In the genomic region with DNA sequence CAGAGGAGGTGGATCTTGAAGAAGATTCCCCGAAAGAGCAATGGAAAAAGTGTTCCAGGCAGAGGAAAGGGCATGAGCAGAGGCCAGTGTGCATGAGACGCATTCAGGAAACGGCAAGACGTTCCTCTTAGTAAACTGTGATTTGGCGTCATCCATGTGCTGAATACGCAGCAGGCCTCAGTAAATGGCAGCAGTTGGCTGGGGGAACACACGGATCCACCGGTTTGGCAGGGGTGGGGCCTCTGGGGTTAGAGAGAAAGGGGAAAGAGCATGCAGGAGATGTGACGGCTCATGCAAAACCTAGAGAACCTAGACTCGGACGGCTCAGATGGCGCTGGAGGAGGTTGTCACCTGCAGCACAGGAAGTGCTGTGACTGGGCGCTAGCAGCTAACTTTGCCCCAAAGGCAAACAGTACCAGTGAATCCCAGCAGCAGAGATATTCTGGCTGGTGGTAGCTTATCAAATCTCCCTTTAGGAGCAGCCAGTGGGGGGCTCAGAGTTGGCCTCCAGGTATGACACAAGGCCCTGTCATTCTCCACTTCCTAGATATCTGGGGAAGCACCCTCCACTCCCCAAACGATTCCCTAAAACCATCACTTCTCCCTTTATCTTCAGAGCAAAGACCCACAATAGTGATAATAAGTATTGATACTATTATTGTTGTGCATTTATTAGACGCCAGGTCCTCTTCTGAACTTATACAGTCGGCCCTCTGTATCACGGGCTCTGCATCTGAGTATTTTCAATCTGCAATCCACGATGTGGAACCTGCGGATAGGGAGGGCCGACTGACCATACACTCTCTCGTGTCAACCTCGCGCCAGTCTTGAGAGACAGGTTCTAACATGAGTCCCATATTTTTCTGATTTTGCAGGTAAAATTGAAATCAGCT, we compare ENCODE assay signal across 9 cellular contexts. TPM values are rescaled to one million over a fixed set of nuclear protein-coding genes. Genes with fewer than 3 reads are reported as not detected.
DNase-seq lines count a peak whose midpoint lies in the region; ATAC-seq, FAIRE-seq and TF ChIP-seq lines count a peak whose summit lies in the region.
"Had no signal": no experiment of that assay in that cellular context is flagged by ENCODE, and none has a peak within 500 bp of the region (broad histone marks: within the 10 kb centered on the region; RNA-seq: fewer than 3 reads in every experiment).

No MANE protein-coding gene starts in this region.

- no peak overlapping the region for H3K4me3 ChIP-seq in skin epidermis

- peak overlapping the region in 15 of 21 experiments; percentile 13 to 88 (median 61) for H3K27ac ChIP-seq in skin epidermis

- H3K27ac Mint-ChIP-seq in T-cell, result peak overlapping the region; percentile 96 to 98
- peak overlapping the region; percentile 99 for H3K27ac Mint-ChIP-seq in activated naive CD4-positive, alpha-beta T cell treated with anti-CD3 and anti-CD28 coated beads, Interleukin-2, amount 50 U/mL, for 24 hours

- no peaks in the 10 kb centered on the region for H3K27me3 Mint-ChIP-seq in T-cell
- H3K27me3 Mint-ChIP-seq in activated naive CD4-positive, alpha-beta T cell treated with anti-CD3 and anti-CD28 coated beads, Interleukin-2, amount 50 U/mL, for 24 hours, result no peaks in the 10 kb centered on the region

- POLR2A ChIA-PET in T-cell (lab: Charles Lee), result interaction anchor here in 1 of 2 donors (1.0 kb wide), 1 partner anchor 13 kb away, joined by 3 read pairs; no protein-coding TSS in a partner anchor

- DNase-seq in GM12891 (ENCODE audit: insufficient read length, low spot score) (no peak), T-cell (peak; percentile 51 to 95 (median 85)), NCI-H1694 (lab: John Stamatoyannopoulos, UW) (no peak), HTR-8/SVneo (ENCODE audit: insufficient read length, low spot score) (no peak), retina (no peak)

- H3K4me1 Mint-ChIP-seq in T-cell, result peaks cover 96 to 99% (median 97%) of the 10 kb centered on the region in 3 donors
- peaks cover 97% of the 10 kb centered on the region for H3K4me1 Mint-ChIP-seq in activated naive CD4-positive, alpha-beta T cell treated with anti-CD3 and anti-CD28 coated beads, Interleukin-2, amount 50 U/mL, for 24 hours

- peak overlapping the region; percentile 80 to 98 (median 80) for H3K4me3 Mint-ChIP-seq in T-cell
- peak overlapping the region; percentile 91 for H3K4me3 Mint-ChIP-seq in activated naive CD4-positive, alpha-beta T cell treated with anti-CD3 and anti-CD28 coated beads, Interleukin-2, amount 50 U/mL, for 24 hours

- FAIRE-seq in GM12891 (lab: Jason Lieb, UNC) (peak; percentile 97), HTR-8/SVneo (lab: Jason Lieb, UNC) (no peak)

- CTCF ChIA-PET in T-cell (lab: Charles Lee), result interaction anchor here in 1 of 2 donors (1.2 to 3.6 kb wide), 3 partner anchors 10 to 30 kb away, joined by 5 to 18 read pairs (median 11); no protein-coding TSS in a partner anchor

- ATAC-seq in T-cell (replicated peaks in 1 of 4) (peak; percentile 67 to 86 (median 70)), HG02610 (IDR thresholded peaks at IDR 0.05; ENCODE audit: unreplicated experiment) (no peak)

- H3K36me3 Mint-ChIP-seq in T-cell, result peaks cover 42% of the 10 kb centered on the region
- peaks cover 9% of the 10 kb centered on the region for H3K36me3 Mint-ChIP-seq in activated naive CD4-positive, alpha-beta T cell treated with anti-CD3 and anti-CD28 coated beads, Interleukin-2, amount 50 U/mL, for 24 hours

- peak; percentile 69 for TF ChIP-seq POLR2A in GM12891 (IDR thresholded peaks at IDR 0.05; ENCODE audit: low read depth, low read length)

- H3K9me3 Mint-ChIP-seq in T-cell, result no peaks in the 10 kb centered on the region
- H3K9me3 Mint-ChIP-seq in activated naive CD4-positive, alpha-beta T cell treated with anti-CD3 and anti-CD28 coated beads, Interleukin-2, amount 50 U/mL, for 24 hours, result no peaks in the 10 kb centered on the region

TF ChIP-seq in GM12891, 5 proteins besides CTCF, POLR2A, EP300 and RAD21:
- TF ChIP-seq SPI1 (IDR thresholded peaks at IDR 0.05; ENCODE audit: low read depth, low read length) (peak; percentile 53), PAX5 (IDR thresholded peaks at IDR 0.05; ENCODE audit: insufficient read depth, low read length, severe bottlenecking) (no peak), POLR2AphosphoS5 (IDR thresholded peaks at IDR 0.05; ENCODE audit: low read depth, low read length) (peak; percentile 48; the same call in 1 of the 2 replicates), TAF1 (IDR thresholded peaks at IDR 0.05; ENCODE audit: low read depth, low read length) (peak; percentile 51; the same call in 1 of the 2 replicates), POU2F2 (IDR thresholded peaks at IDR 0.05; ENCODE audit: low read depth, low read length) (no peak)

RNA-seq across cellular contexts. Expression of gene LAPTM5, which starts 7.6 kb away (rescaled TPM):
- polyA plus RNA-seq in GM12891 (2012; ENCODE audit: low read depth, missing spikeins), result 479 TPM
- 100 to 1,000 TPM; 529 to 586 (median 559) TPM for total RNA-seq in T-cell
- total RNA-seq: renal cortical epithelial cell had no signal

RNA-seq across cellular contexts. Expression of gene MATN1, which starts 26.6 kb away (rescaled TPM):
- 0.65 TPM for polyA plus RNA-seq in GM12891 (2012; ENCODE audit: low read depth, missing spikeins)
- 1 to 10 TPM in 2 of 5 donors, under 1 TPM in 3; 0.20 to 5.5 (median 0.60) TPM for total RNA-seq in T-cell
- total RNA-seq: renal cortical epithelial cell had no signal

Comparison
In these comparisons a context has a peak if more than half of its experiments do, and no peak if none do; other contexts are left out.
1. DNase-seq: peak in T-cell (34 of 34); none in GM12891 (single experiment), NCI-H1694 (single experiment), HTR-8/SVneo (single experiment) and retina (single experiment).